In the genomic region with DNA sequence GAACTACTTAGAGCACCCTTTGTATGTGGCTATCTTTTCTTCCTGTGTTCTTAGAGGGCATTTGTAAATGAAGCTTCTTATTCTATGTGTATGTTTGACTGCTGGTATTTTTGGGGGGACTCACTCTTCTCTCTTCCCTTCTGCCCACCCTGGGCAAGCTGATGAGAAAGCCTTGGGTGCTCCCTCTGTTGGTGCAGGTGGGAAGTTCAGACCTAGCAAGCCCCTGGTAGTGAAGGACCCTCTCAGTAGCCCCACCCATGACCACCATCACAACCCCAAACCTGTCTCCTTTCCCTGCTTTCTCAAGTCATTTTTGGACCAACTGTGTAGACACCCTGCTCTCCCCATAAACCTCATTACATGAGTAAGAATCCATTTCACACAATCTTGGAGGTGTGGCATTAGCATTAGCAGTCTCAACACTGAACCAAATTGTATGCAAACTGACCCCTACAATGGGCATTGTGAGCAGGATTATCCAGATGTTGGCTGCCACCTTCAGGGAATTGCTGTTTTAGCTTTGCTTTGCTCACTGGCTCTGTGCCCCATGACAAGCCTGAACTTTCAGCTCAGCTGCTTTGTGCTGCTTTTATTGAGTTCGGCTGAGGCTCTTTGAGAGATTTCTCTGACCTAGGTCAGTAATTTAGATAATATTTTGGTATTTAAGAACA, we compare ENCODE assay signal across 15 cellular contexts. TPM values are rescaled to one million over a fixed set of nuclear protein-coding genes. Genes with fewer than 3 reads are reported as not detected.
DNase-seq lines count a peak whose midpoint lies in the region; ATAC-seq and TF ChIP-seq lines count a peak whose summit lies in the region.
"Had no signal": no experiment of that assay in that cellular context is flagged by ENCODE, and none has a peak within 500 bp of the region (broad histone marks: within the 10 kb centered on the region; RNA-seq: fewer than 3 reads in every experiment).

No MANE protein-coding gene starts in this region.

- ATAC-seq in GM18867 (IDR thresholded peaks at IDR 0.05; ENCODE audit: unreplicated experiment) = peak; percentile 36
- ATAC-seq in naive thymus-derived CD8-positive, alpha-beta T cell = no peak
- ATAC-seq: stimulated activated naive CD8-positive, alpha-beta T cell treated with anti-CD3 and anti-CD28 coated beads, Interleukin-15, Interleukin-2, amounts not matched to agents 100 U/mL and 50 U/mL, for 24 hours had no signal

- POLR2A ChIA-PET in naive thymus-derived CD8-positive, alpha-beta T cell (lab: Charles Lee) = no interaction called here

- H3K4me3 ChIP-seq in Loucy (ENCODE audit: low read length, poor library complexity, severe bottlenecking) (no peak overlapping the region), epithelial cell of proximal tubule (ENCODE audit: low read depth, low read length) (no peak overlapping the region)
- H3K4me3 ChIP-seq: BLaER1 had no signal

- H3K4me1 Mint-ChIP-seq in naive thymus-derived CD8-positive, alpha-beta T cell = peaks cover 0 to 4% (median 0%) of the 10 kb centered on the region in 4 donors
- H3K4me1 Mint-ChIP-seq: naive B cell had no signal

- H3K79me2 ChIP-seq in Loucy (ENCODE audit: insufficient read depth, low read length) = no peaks in the 10 kb centered on the region

- no peaks in the 10 kb centered on the region for H3K9me2 ChIP-seq in Loucy (replicated peaks; ENCODE audit: low read depth, low read length)

- H3K9me3 ChIP-seq in Loucy (ENCODE audit: insufficient read depth, low read depth, low read length) = no peaks in the 10 kb centered on the region; the same call in 1 of the 2 replicates
- H3K9me3 ChIP-seq: BLaER1 had no signal

- H3K4me2 ChIP-seq in Loucy (ENCODE audit: low read depth, low read length, poor library complexity, severe bottlenecking) = no peak overlapping the region
- H3K4me2 ChIP-seq: BLaER1 had no signal

- peaks cover 21 to 38% (median 30%) of the 10 kb centered on the region in 5 donors for H3K27me3 Mint-ChIP-seq in naive thymus-derived CD8-positive, alpha-beta T cell

- H3K9me3 Mint-ChIP-seq in naive thymus-derived CD8-positive, alpha-beta T cell = peaks cover 0 to 2% (median 0%) of the 10 kb centered on the region in 9 donors

- no peaks in the 10 kb centered on the region for H3K36me3 ChIP-seq in Loucy (ENCODE audit: insufficient read depth, low read length)
- H3K36me3 ChIP-seq: BLaER1 had no signal

- H3K4me1 ChIP-seq in Loucy (ENCODE audit: insufficient read depth, low read length, poor library complexity, severe bottlenecking) = no peaks in the 10 kb centered on the region

- peaks cover 0 to 10% (median 2%) of the 10 kb centered on the region in 3 donors for H3K36me3 Mint-ChIP-seq in naive thymus-derived CD8-positive, alpha-beta T cell
- H3K36me3 Mint-ChIP-seq: naive B cell had no signal

- H3K27ac Mint-ChIP-seq in naive thymus-derived CD8-positive, alpha-beta T cell = no peak overlapping the region
- H3K27ac Mint-ChIP-seq: HFFc6, naive B cell had no signal

- no peak overlapping the region for H3K4me3 Mint-ChIP-seq in naive thymus-derived CD8-positive, alpha-beta T cell
- H3K4me3 Mint-ChIP-seq: HFFc6 had no signal

- no peaks in the 10 kb centered on the region for H4K20me1 ChIP-seq in Loucy (ENCODE audit: insufficient read depth, low read length, poor library complexity, severe bottlenecking)
- H4K20me1 ChIP-seq: BLaER1 had no signal

- no peaks in the 10 kb centered on the region for H3K27me3 ChIP-seq in Loucy (ENCODE audit: insufficient read depth, low read length, poor library complexity, severe bottlenecking)
- H3K27me3 ChIP-seq: BLaER1 had no signal

- no peak overlapping the region for H3K27ac ChIP-seq in 22Rv1
- H3K27ac ChIP-seq: BLaER1 had no signal

- H3K9ac ChIP-seq in Loucy (ENCODE audit: low read depth, low read length, poor library complexity, severe bottlenecking) = no peak overlapping the region
- H3K9ac ChIP-seq: BLaER1 had no signal

- H2AFZ ChIP-seq in Loucy (ENCODE audit: low read length) = no peak overlapping the region

- TF ChIP-seq CTCF in 22Rv1 (IDR thresholded peaks at IDR 0.05) (peak; percentile 9; the same call in 1 of the 2 replicates), Loucy (conservative IDR thresholded peaks at IDR 0.05; ENCODE audit: low read length) (peak; percentile 36), epithelial cell of proximal tubule (conservative IDR thresholded peaks at IDR 0.05; ENCODE audit: low read depth, low read length) (peak; percentile 48)

- no peaks in the 10 kb centered on the region for H3F3A ChIP-seq in Loucy (ENCODE audit: low read depth)

- DNase-seq in epithelial cell of proximal tubule (ENCODE audit: low read depth) = no peak
- DNase-seq in activated CD4-positive, CD25-positive, alpha-beta regulatory T cell (lab: John Stamatoyannopoulos, UW) = no peak
- no peak for DNase-seq in naive thymus-derived CD8-positive, alpha-beta T cell
- DNase-seq in activated gamma-delta T cell (lab: John Stamatoyannopoulos, UW) = no peak
- DNase-seq in SW480 (ENCODE audit: low spot score) = no peak
- DNase-seq: activated T-cell treated with anti-CD3 and anti-CD28 coated beads, Interleukin-2, amount 50 U/mL, for 1 hour; HFFc6; naive B cell; NCI-H446 treated with DMSO at 0.1 percent for 48 hours; stimulated activated naive CD8-positive, alpha-beta T cell treated with anti-CD3 and anti-CD28 coated beads, Interleukin-15, Interleukin-2, amounts not matched to agents 100 U/mL and 50 U/mL, for 24 hours; T-helper 9 cell had no signal

RNA-seq across cellular contexts. Expression of a gene that starts 27.9 kb away (rescaled TPM):
- total RNA-seq in epithelial cell of proximal tubule = 0.94 TPM in 1 of 2 replicates, not detected in the other
- total RNA-seq in naive thymus-derived CD8-positive, alpha-beta T cell = 1 to 10 TPM; 2.1 to 2.6 TPM
- 1 to 10 TPM; 1.4 to 1.7 (median 1.6) TPM for polyA plus RNA-seq in naive thymus-derived CD8-positive, alpha-beta T cell
